ENCODE assay signal across 9 cellular contexts in the genomic region with DNA sequence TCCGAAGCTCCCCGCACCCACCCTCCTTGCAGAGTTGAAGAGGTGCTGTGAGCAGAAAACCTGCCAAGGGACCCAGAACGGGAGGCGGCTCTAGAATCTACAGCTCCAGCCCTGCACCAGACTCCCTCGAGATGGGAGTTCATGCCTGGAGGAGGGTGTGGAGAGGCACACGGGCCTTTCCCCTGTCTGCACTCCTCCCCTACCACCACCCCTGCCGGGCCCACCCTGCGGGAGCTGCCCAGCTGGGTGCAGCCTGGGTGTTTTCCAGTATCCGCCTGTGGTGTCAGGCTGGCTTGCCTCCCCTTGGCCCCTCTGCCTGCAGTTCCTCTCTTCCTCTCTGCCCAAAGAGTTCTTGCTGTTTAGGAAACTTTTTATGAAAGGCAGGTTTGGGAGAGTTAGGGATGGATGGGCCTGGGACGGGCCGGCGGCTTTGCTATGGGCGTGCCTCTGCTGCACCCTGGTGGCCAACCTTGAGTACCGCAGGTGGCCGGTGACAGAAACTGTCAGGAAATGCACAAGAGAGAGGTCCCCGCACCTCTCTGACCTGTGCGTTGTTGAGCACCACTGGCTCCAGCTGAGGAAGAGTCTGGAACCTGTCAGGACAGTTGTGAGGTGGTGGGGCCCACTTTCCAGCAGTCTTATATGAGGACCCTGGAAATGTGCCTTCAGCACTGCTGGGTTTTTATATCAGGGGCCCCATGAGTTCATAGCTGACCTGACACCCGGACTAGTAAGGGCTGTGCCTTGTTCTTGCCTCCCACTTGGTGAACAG.
DNase-seq lines count a peak whose midpoint lies in the region; ATAC-seq, FAIRE-seq and TF ChIP-seq lines count a peak whose summit lies in the region.
"Had no signal": no experiment of that assay in that cellular context is flagged by ENCODE, and none has a peak within 500 bp of the region (broad histone marks: within the 10 kb centered on the region; RNA-seq: fewer than 3 reads in every experiment).

No MANE protein-coding gene starts in this region.

- H3K9me3 Mint-ChIP-seq in CD4-positive, CD25-positive, alpha-beta regulatory T cell, result peaks cover 0 to 2% (median 0%) of the 10 kb centered on the region in 7 donors

- H3K27me3 ChIP-seq in CD4-positive, CD25-positive, alpha-beta regulatory T cell (ENCODE audit: control insufficient read depth, insufficient read depth, low read length), result no peaks in the 10 kb centered on the region

- intact Hi-C loops in mucosa of descending colon (cut with DNase I, micrococcal nuclease), result loop anchor here (5.0 to 10.0 kb wide), 3 partner anchors 60 to 163 kb away; no protein-coding TSS in a partner anchor

- ATAC-seq in CD4-positive, CD25-positive, alpha-beta regulatory T cell (ENCODE audit: low read depth in 2 of 2), result peak; percentile 68 to 76
- ATAC-seq in mucosa of descending colon (peak; percentile 88), GM19023 (IDR thresholded peaks at IDR 0.05; ENCODE audit: unreplicated experiment) (no peak)

- no peaks in the 10 kb centered on the region for H3K9me3 ChIP-seq in CD4-positive, CD25-positive, alpha-beta regulatory T cell (ENCODE audit: control insufficient read depth in 2 of 2, low read length in 2 of 2)
- H3K9me3 ChIP-seq in mucosa of descending colon, result no peaks in the 10 kb centered on the region

- DNase-seq in CD4-positive, CD25-positive, alpha-beta regulatory T cell, result peak; percentile 68 to 72 (median 71)
- DNase-seq in HCEC 1CT (peak; percentile 63), NCI-H82 treated with DMSO at 0.1 percent for 48 hours (lab: John Stamatoyannopoulos, UW; ENCODE audit: unreplicated experiment) (peak; percentile 19), mucosa of descending colon (peak; percentile 82 to 86 (median 85))
- DNase-seq in activated CD8-positive, alpha-beta memory T cell treated with anti-CD3 and anti-CD28 coated beads for 24 hours, result peak; percentile 94
- peak; percentile 53 to 65 for DNase-seq in stimulated activated CD8-positive, alpha-beta memory T cell treated with anti-CD3 and anti-CD28 coated beads, Interleukin-7, amount 100 ng/mL, for 1 hour (ENCODE audit: low read depth in 2 of 2)

- peaks cover 4 to 35% (median 8%) of the 10 kb centered on the region in 4 donors for H3K4me1 Mint-ChIP-seq in CD4-positive, CD25-positive, alpha-beta regulatory T cell

- FAIRE-seq in endometrium (lab: Jason Lieb, UNC), result peak; percentile 43
- FAIRE-seq: TTC549 had no signal

- peaks cover 17% of the 10 kb centered on the region for H3K36me3 Mint-ChIP-seq in CD4-positive, CD25-positive, alpha-beta regulatory T cell

- no peaks in the 10 kb centered on the region for H3K27me3 Mint-ChIP-seq in CD4-positive, CD25-positive, alpha-beta regulatory T cell

- H3K36me3 ChIP-seq in CD4-positive, CD25-positive, alpha-beta regulatory T cell (ENCODE audit: control insufficient read depth, insufficient read depth, low read length), result peaks cover 69% of the 10 kb centered on the region
- H3K36me3 ChIP-seq in mucosa of descending colon (ENCODE audit: low read depth), result peaks cover 1% of the 10 kb centered on the region

- H3K4me3 Mint-ChIP-seq in CD4-positive, CD25-positive, alpha-beta regulatory T cell, result peak overlapping the region in 1 of 4 donors; percentile 42

- H3K27ac ChIP-seq in CD4-positive, CD25-positive, alpha-beta regulatory T cell (ENCODE audit: insufficient read depth, low read length, poor library complexity, severe bottlenecking), result peak overlapping the region; percentile 47

- peaks cover 18% of the 10 kb centered on the region for H3K4me1 ChIP-seq in CD4-positive, CD25-positive, alpha-beta regulatory T cell (ENCODE audit: control insufficient read depth, insufficient read depth, low read length, poor library complexity, severe bottlenecking)
- no peaks in the 10 kb centered on the region for H3K4me1 ChIP-seq in mucosa of descending colon (ENCODE audit: low read depth)

- TF ChIP-seq CTCF in mucosa of descending colon (IDR thresholded peaks at IDR 0.05), result peak; percentile 93

- no peak overlapping the region for H3K4me3 ChIP-seq in CD4-positive, CD25-positive, alpha-beta regulatory T cell (ENCODE audit: low read depth, low read length)
- H3K4me3 ChIP-seq in mucosa of descending colon, result no peak overlapping the region

- peak overlapping the region; percentile 67 to 91 (median 78) for H3K27ac Mint-ChIP-seq in CD4-positive, CD25-positive, alpha-beta regulatory T cell

Comparison
In these comparisons a context has a peak if more than half of its experiments do, and no peak if none do; other contexts are left out.
1. DNase-seq: peak in every context shown above with its lines; median percentile 94 in activated CD8-positive, alpha-beta memory T cell treated with anti-CD3 and anti-CD28 coated beads for 24 hours; 85 in mucosa of descending colon; 71 in CD4-positive, CD25-positive, alpha-beta regulatory T cell; 63 in HCEC 1CT; 59 in stimulated activated CD8-positive, alpha-beta memory T cell treated with anti-CD3 and anti-CD28 coated beads, Interleukin-7, amount 100 ng/mL, for 1 hour; 19 in NCI-H82 treated with DMSO at 0.1 percent for 48 hours.